In genomic region chr12:115472852-115473251, GRCh38 we compare ENCODE assay signal across 33 cellular contexts.
"Had no signal": no experiment of that assay in that cellular context is flagged by ENCODE, and none has a peak within 500 bp of the region (broad histone marks: within the 10 kb centered on the region; RNA-seq: fewer than 3 reads in every experiment).

No MANE protein-coding gene starts in this region.

- H3K9me3 ChIP-seq: ascending aorta, MG63 had no signal

- DNase-seq: activated CD4-positive, alpha-beta memory T cell treated with anti-CD3 and anti-CD28 coated beads, Interleukin-2, amount 10 ng/mL, durations not matched to agents 7 days and 5 days; activated CD4-positive, alpha-beta T cell treated with anti-CD3 and anti-CD28 coated beads for 1 hour; activated CD4-positive, alpha-beta T cell treated with anti-CD3 and anti-CD28 coated beads for 48 hours; activated CD4-positive, CD25-positive, alpha-beta regulatory T cell; activated CD8-positive, alpha-beta memory T cell treated with anti-CD3 and anti-CD28 coated beads for 24 hours; activated CD8-positive, alpha-beta memory T cell treated with anti-CD3 and anti-CD28 coated beads, Interleukin-2, amount 10 ng/mL, durations not matched to agents 7 days and 5 days; activated gamma-delta T cell; activated naive CD4-positive, alpha-beta T cell treated with Interleukin-2 at 50 U/mL for 16 hours; activated naive CD8-positive, alpha-beta T cell treated with anti-CD3 and anti-CD28 coated beads, Interleukin-2, amount 10 ng/mL, durations not matched to agents 7 days and 5 days; activated T-cell treated with anti-CD3 and anti-CD28 coated beads, Interleukin-2, amount 50 U/mL, for 1 hour; activated T-cell treated with anti-CD3 and anti-CD28 coated beads, Interleukin-2, amount 50 U/mL, for 72 hours; amygdala; NCI-H1048; NCI-H1436; NCI-H1694; NCI-H1930; NCI-H2081 treated with DMSO at 0.1 percent for 48 hours; NCI-H226; NCI-H446 treated with DMSO at 0.1 percent for 48 hours; NCI-H524; NK-92 treated with Interleukin-12 subunit alpha and Interleukin-12 subunit beta, amount 100 ng/mL, for 24 hours; Right ventricle myocardium superior; SW 1271; T-helper 1 cell; T-helper 2 cell; T-helper 9 cell; WERI-Rb-1 had no signal

- H3K27me3 Mint-ChIP-seq: activated CD4-positive, alpha-beta memory T cell treated with anti-CD3 and anti-CD28 coated beads, Interleukin-2, amount 10 ng/mL, durations not matched to agents 7 days and 5 days; activated CD8-positive, alpha-beta memory T cell treated with anti-CD3 and anti-CD28 coated beads, Interleukin-2, amount 10 ng/mL, durations not matched to agents 7 days and 5 days; activated naive CD8-positive, alpha-beta T cell treated with anti-CD3 and anti-CD28 coated beads, Interleukin-2, amount 10 ng/mL, durations not matched to agents 7 days and 5 days had no signal

- H3K27ac Mint-ChIP-seq: activated CD4-positive, alpha-beta memory T cell treated with anti-CD3 and anti-CD28 coated beads, Interleukin-2, amount 10 ng/mL, durations not matched to agents 7 days and 5 days; activated CD8-positive, alpha-beta memory T cell treated with anti-CD3 and anti-CD28 coated beads, Interleukin-2, amount 10 ng/mL, durations not matched to agents 7 days and 5 days; activated naive CD4-positive, alpha-beta T cell treated with anti-CD3 and anti-CD28 coated beads, Interleukin-2, amount 50 U/mL, for 24 hours; activated naive CD8-positive, alpha-beta T cell treated with anti-CD3 and anti-CD28 coated beads, Interleukin-2, amount 10 ng/mL, durations not matched to agents 7 days and 5 days; activated T-cell treated with anti-CD3 and anti-CD28 coated beads, Interleukin-2, amount 50 U/mL, for 72 hours; activated T-helper 2 cell treated with anti-CD3 and anti-CD28 coated beads, Interferon-gamma antibody, Interleukin-2, Interleukin-4, amounts not matched to agents 10 μg/mL and 5 μg/mL and 100 μg/mL, durations not matched to agents 14 hours and 24 hours and 36 hours had no signal

- H3K27me3 ChIP-seq: ascending aorta, MG63 had no signal

- H3K9me3 Mint-ChIP-seq: activated T-helper 2 cell treated with anti-CD3 and anti-CD28 coated beads, Interferon-gamma antibody, Interleukin-2, Interleukin-4, amounts not matched to agents 10 μg/mL and 5 μg/mL and 100 μg/mL, durations not matched to agents 14 hours and 24 hours and 36 hours had no signal

- H3K36me3 ChIP-seq: ascending aorta, MG63, WERI-Rb-1 had no signal

- H2AFZ ChIP-seq: PC-9 had no signal

- H3K36me3 Mint-ChIP-seq: activated CD8-positive, alpha-beta memory T cell treated with anti-CD3 and anti-CD28 coated beads, Interleukin-2, amount 10 ng/mL, durations not matched to agents 7 days and 5 days; activated naive CD4-positive, alpha-beta T cell treated with anti-CD3 and anti-CD28 coated beads, Interleukin-2, amount 50 U/mL, for 24 hours; activated naive CD8-positive, alpha-beta T cell treated with anti-CD3 and anti-CD28 coated beads, Interleukin-2, amount 10 ng/mL, durations not matched to agents 7 days and 5 days had no signal

- H3K27ac ChIP-seq: ascending aorta, KMS-11, PC-9, WERI-Rb-1 had no signal

- H3K9ac ChIP-seq: KMS-11 had no signal

- H3K4me1 ChIP-seq: ascending aorta had no signal

- H3K4me2 ChIP-seq: KMS-11, PC-9 had no signal

- ATAC-seq: activated CD8-positive, alpha-beta memory T cell treated with anti-CD3 and anti-CD28 coated beads, Interleukin-2, amount 10 ng/mL, durations not matched to agents 7 days and 5 days; activated T-cell treated with anti-CD3 and anti-CD28 coated beads, Interleukin-2, amount 50 U/mL, for 72 hours had no signal

- H3K4me3 ChIP-seq: ascending aorta, MG63, PC-9 had no signal

- H3K4me3 Mint-ChIP-seq: activated CD4-positive, alpha-beta memory T cell treated with anti-CD3 and anti-CD28 coated beads, Interleukin-2, amount 10 ng/mL, durations not matched to agents 7 days and 5 days; activated CD8-positive, alpha-beta memory T cell treated with anti-CD3 and anti-CD28 coated beads, Interleukin-2, amount 10 ng/mL, durations not matched to agents 7 days and 5 days; activated naive CD4-positive, alpha-beta T cell treated with anti-CD3 and anti-CD28 coated beads, Interleukin-2, amount 50 U/mL, for 24 hours; activated naive CD8-positive, alpha-beta T cell treated with anti-CD3 and anti-CD28 coated beads, Interleukin-2, amount 10 ng/mL, durations not matched to agents 7 days and 5 days; activated T-cell treated with anti-CD3 and anti-CD28 coated beads, Interleukin-2, amount 50 U/mL, for 72 hours had no signal

- H3K4me1 Mint-ChIP-seq: activated CD4-positive, alpha-beta memory T cell treated with anti-CD3 and anti-CD28 coated beads, Interleukin-2, amount 10 ng/mL, durations not matched to agents 7 days and 5 days; activated CD8-positive, alpha-beta memory T cell treated with anti-CD3 and anti-CD28 coated beads, Interleukin-2, amount 10 ng/mL, durations not matched to agents 7 days and 5 days; activated naive CD4-positive, alpha-beta T cell treated with anti-CD3 and anti-CD28 coated beads, Interleukin-2, amount 50 U/mL, for 24 hours; activated naive CD8-positive, alpha-beta T cell treated with anti-CD3 and anti-CD28 coated beads, Interleukin-2, amount 10 ng/mL, durations not matched to agents 7 days and 5 days had no signal
